In the genomic region with DNA sequence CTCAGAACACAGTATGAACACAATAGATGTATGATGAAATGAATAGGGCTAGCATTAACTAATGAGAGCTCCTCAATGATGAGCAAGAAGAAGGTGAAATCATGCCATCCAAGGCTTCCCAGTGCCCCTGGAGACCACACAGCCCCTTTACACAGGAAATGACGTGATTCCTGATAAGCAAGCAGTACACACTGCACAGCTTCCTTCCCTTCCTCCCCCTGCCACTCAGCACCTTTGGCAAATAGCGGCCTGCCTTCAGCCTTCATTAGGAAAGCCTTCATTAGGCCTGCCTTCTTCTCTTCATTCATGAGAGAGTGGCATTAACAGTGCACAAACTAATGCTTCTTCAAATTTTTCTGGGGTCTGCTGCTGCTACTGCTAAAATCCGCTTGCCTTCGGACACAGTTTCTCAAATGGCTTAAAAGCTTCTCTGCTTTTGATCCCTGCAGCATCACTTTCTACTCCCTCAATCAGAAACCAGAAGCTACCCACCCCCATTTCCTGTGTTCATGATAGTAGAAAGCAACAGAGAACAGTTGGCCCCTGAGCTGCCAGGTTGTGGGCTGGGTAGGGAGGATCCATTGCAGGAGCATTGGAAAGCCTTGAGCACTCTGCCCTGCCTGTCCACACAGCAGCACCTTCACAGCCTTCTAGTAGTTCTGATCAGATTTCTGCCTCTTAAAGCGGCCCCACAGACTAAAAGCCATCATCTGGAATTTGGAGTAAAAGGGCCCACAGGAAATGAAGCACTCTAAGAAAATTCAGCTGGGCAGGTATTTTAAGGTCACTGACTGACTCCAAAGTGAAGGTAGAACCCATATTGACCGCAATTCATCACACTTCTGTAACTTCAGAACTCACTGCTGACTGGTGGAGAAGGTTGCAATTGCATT, we compare ENCODE assay signal across 8 cellular contexts.
DNase-seq lines count a peak whose midpoint lies in the region; ATAC-seq and TF ChIP-seq lines count a peak whose summit lies in the region.

No MANE protein-coding gene starts in this region.

- no peaks in the 10 kb centered on the region for H3K9me3 Mint-ChIP-seq in MCF 10A (ENCODE audit: unreplicated experiment)

- H3K27me3 Mint-ChIP-seq in MCF 10A (ENCODE audit: insufficient read depth, unreplicated experiment): peaks cover 17% of the 10 kb centered on the region

- H3K4me3 Mint-ChIP-seq in MCF 10A (ENCODE audit: unreplicated experiment): no peak overlapping the region

- H3K4me2 ChIP-seq in KMS-11: peak overlapping the region; percentile 59

- no peaks in the 10 kb centered on the region for H3K36me3 ChIP-seq in KMS-11 (ENCODE audit: insufficient read depth)

- H3K9ac ChIP-seq in KMS-11: no peak overlapping the region

- no TSS peak for BruUV-seq in MCF 10A (replicated peaks; lab: Mats Ljungman, UMichigan)

- peak overlapping the region; percentile 36; the same call in 1 of the 2 replicates for H2AFZ ChIP-seq in KMS-11 (ENCODE audit: low read depth)

- peak overlapping the region; percentile 40 for H3K4me3 ChIP-seq in GM12865 (ENCODE audit: low read depth, low read length)
- H3K4me3 ChIP-seq in KMS-11 (IDR thresholded peaks at IDR 0.05; ENCODE audit: insufficient read depth, low read depth, low read length): no peak overlapping the region

- no peaks in the 10 kb centered on the region for H3K27me3 ChIP-seq in KMS-11 (ENCODE audit: insufficient read depth, low read depth)

- DNase-seq in GM12865 (ENCODE audit: low read depth): peak; percentile 89
- DNase-seq in activated naive CD4-positive, alpha-beta T cell treated with Interleukin-2 at 50 U/mL for 16 hours: peak; percentile 30
- peak; percentile 21 to 28 for DNase-seq in stimulated activated CD4-positive, alpha-beta T cell treated with anti-CD3 and anti-CD28 coated beads, Interleukin-12 subunit alpha, Interleukin-12 subunit beta, amount 100 ng/mL, for 24 hours (ENCODE audit: low read depth in 2 of 2)
- no peak for DNase-seq in MCF 10A (ENCODE audit: unreplicated experiment)
- no peak for DNase-seq in HEK293T (ENCODE audit: extremely low spot score)
- no peak for DNase-seq in NCI-H146 (lab: John Stamatoyannopoulos, UW)

- H3K27ac Mint-ChIP-seq in MCF 10A (ENCODE audit: low read depth, unreplicated experiment): no peak overlapping the region

- no peaks in the 10 kb centered on the region for H3K79me2 ChIP-seq in KMS-11 (ENCODE audit: insufficient read depth, low read depth)

- no peaks in the 10 kb centered on the region for H3K4me1 Mint-ChIP-seq in MCF 10A (ENCODE audit: insufficient read depth, unreplicated experiment)

- H4K20me1 ChIP-seq in KMS-11 (ENCODE audit: insufficient read depth): no peaks in the 10 kb centered on the region

- peaks cover 16% of the 10 kb centered on the region for H3K4me1 ChIP-seq in KMS-11 (ENCODE audit: low read depth, poor library complexity, severe bottlenecking)

- TF ChIP-seq CTCF in GM12865 (IDR thresholded peaks at IDR 0.05; ENCODE audit: insufficient read depth, low read depth, low read length, missing control alignments) (no peak), KMS-11 (conservative IDR thresholded peaks at IDR 0.05; ENCODE audit: low read depth, low read length) (no peak), MCF 10A (IDR thresholded peaks at IDR 0.05; ENCODE audit: unreplicated experiment) (no peak)

- POLR2A ChIA-PET in MCF 10A (lab: Yijun Ruan, JAX): interaction anchor here (1.4 kb wide), 1 partner anchor 8 kb away, joined by 4 read pairs; no protein-coding TSS in a partner anchor
- POLR2A ChIA-PET in HEK293T (lab: Yijun Ruan, JAX): no interaction called here

- H3K36me3 Mint-ChIP-seq in MCF 10A (ENCODE audit: insufficient read depth, unreplicated experiment): no peaks in the 10 kb centered on the region

- ATAC-seq in GM21515 (IDR thresholded peaks at IDR 0.05; ENCODE audit: unreplicated experiment): peak; percentile 75

- H3K27ac ChIP-seq in KMS-11: peak overlapping the region; percentile 29; the same call in 1 of the 2 replicates

- CTCF ChIA-PET in MCF 10A (lab: Yijun Ruan, JAX) (interaction anchor here (0.7 to 1.5 kb wide), 5 partner anchors 32 to 539 kb away, joined by 3 to 10 read pairs (median 4); no protein-coding TSS in a partner anchor), HEK293T (lab: Yijun Ruan, JAX) (interaction anchor here (1.1 kb wide), 1 partner anchor 795 kb away, joined by 3 read pairs; no protein-coding TSS in a partner anchor)

- intact Hi-C loops in MCF 10A (cut with micrococcal nuclease): no loop called here

TF ChIP-seq in HEK293T, 16 proteins besides CTCF, POLR2A, EP300 and RAD21:
- TF ChIP-seq TARDBP (IDR thresholded peaks at IDR 0.05) (no peak), CTBP1 (IDR thresholded peaks at IDR 0.05; ENCODE audit: borderline replicate concordance) (no peak)

Comparison
In these comparisons a context has a peak if more than half of its experiments do, and no peak if none do; other contexts are left out.
1. DNase-seq: peak in GM12865 (single experiment), activated naive CD4-positive, alpha-beta T cell treated with Interleukin-2 at 50 U/mL for 16 hours (single experiment) and stimulated activated CD4-positive, alpha-beta T cell treated with anti-CD3 and anti-CD28 coated beads, Interleukin-12 subunit alpha, Interleukin-12 subunit beta, amount 100 ng/mL, for 24 hours (2 of 2); none in MCF 10A (single experiment), HEK293T (single experiment) and NCI-H146 (single experiment).